14 cellular contexts compared by ENCODE assay signal in the genomic region with DNA sequence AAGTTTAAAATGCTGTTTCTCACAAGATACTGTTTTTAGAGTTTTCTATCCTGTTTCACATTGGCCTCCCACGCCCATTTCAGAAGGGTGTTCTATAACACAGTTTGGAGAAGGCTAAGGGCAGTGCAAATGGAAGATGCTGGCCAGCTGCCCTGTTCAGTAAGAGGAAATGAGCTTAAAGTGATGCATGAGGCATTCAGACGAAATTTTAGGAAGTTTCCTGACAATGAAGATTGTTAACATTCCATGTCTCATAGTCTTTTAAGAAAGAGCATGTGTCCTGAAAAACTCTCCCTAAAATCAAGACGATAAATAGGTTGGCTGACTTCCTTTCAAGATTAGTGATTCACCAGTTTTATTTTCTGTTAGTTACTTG.
DNase-seq lines count a peak whose midpoint lies in the region; ATAC-seq, FAIRE-seq and TF ChIP-seq lines count a peak whose summit lies in the region.
"Had no signal": no experiment of that assay in that cellular context is flagged by ENCODE, and none has a peak within 500 bp of the region (broad histone marks: within the 10 kb centered on the region; RNA-seq: fewer than 3 reads in every experiment).

No MANE protein-coding gene starts in this region.

- H4K91ac ChIP-seq in IMR-90 (ENCODE audit: insufficient read depth, low read depth, low read length) = no peak overlapping the region

- peak overlapping the region; percentile 17; the same call in 1 of the 2 replicates for H3K14ac ChIP-seq in IMR-90 (replicated peaks; ENCODE audit: low read depth, low read length)

- H3K18ac ChIP-seq in IMR-90 (ENCODE audit: low read depth, low read length) = no peak overlapping the region

- no peak overlapping the region for H4K5ac ChIP-seq in IMR-90 (ENCODE audit: low read depth, low read length)

- WGBS in IMR-90 (ENCODE audit: extremely low coverage in 2 of 2, insufficient read length in 1 of 2), 2 experiments = no CpG with 5 or more reads among the region's 3 CpGs
- 40% methylated on average over 3 of the region's 3 CpGs for WGBS in suprapubic skin

- H2BK20ac ChIP-seq in IMR-90 (ENCODE audit: low read depth, low read length) = 0 out of 2 replicates have a peak overlapping the region, but pooled peaks have one; percentile 39

- no peak overlapping the region; the same call in 1 of the 2 replicates for H3K4ac ChIP-seq in IMR-90 (ENCODE audit: low read depth, low read length)

- H3K4me1 ChIP-seq in IMR-90 (ENCODE audit: control insufficient read depth, insufficient read depth, low read length) (no peaks in the 10 kb centered on the region), keratinocyte (ENCODE audit: control insufficient read depth, extremely low read depth, insufficient read depth, low read length) (peaks cover 7% of the 10 kb centered on the region), suprapubic skin (peaks cover 5% of the 10 kb centered on the region)

- no peak for TF ChIP-seq EP300 in suprapubic skin (IDR thresholded peaks at IDR 0.05)

- H3K27ac ChIP-seq in IMR-90 (ENCODE audit: insufficient read depth, low read length) = no peak overlapping the region
- H3K27ac ChIP-seq in keratinocyte (ENCODE audit: control insufficient read depth, insufficient read depth, low read length) = no peak overlapping the region
- no peak overlapping the region for H3K27ac ChIP-seq in suprapubic skin
- H3K27ac ChIP-seq: SK-N-MC had no signal

- no peak for TF ChIP-seq RAD21 in IMR-90 (IDR thresholded peaks at IDR 0.05; ENCODE audit: low read length)

- H3K27me3 ChIP-seq in IMR-90 (ENCODE audit: control insufficient read depth, insufficient read depth, low read length) (no peaks in the 10 kb centered on the region), keratinocyte (ENCODE audit: control insufficient read depth, extremely low read depth, insufficient read depth, low read length) (no peaks in the 10 kb centered on the region), suprapubic skin (no peaks in the 10 kb centered on the region)
- H3K27me3 ChIP-seq: tibial nerve had no signal

- ATAC-seq in IMR-90 (ENCODE audit: low read depth) (peak; percentile 92), HG02884 (IDR thresholded peaks at IDR 0.05; ENCODE audit: unreplicated experiment) (no peak)
- no peak for ATAC-seq in effector memory CD8-positive, alpha-beta T cell (replicated peaks)
- ATAC-seq: natural killer cell treated with Interleukin-12 subunit alpha and Interleukin-12 subunit beta and Interleukin-15 and Interleukin-18, amount 100 ng/mL, for 72 hours had no signal

- TF ChIP-seq POLR2A in IMR-90 (IDR thresholded peaks at IDR 0.05; ENCODE audit: low read depth, low read length) = no peak
- TF ChIP-seq POLR2A in suprapubic skin (IDR thresholded peaks at IDR 0.05) = no peak

- no TSS peak for BruUV-seq in IMR-90 (replicated peaks; lab: Mats Ljungman, UMichigan)

- H4K8ac ChIP-seq in IMR-90 (ENCODE audit: low read depth in 2 of 2, low read length in 2 of 2) = no peak overlapping the region

- H3K36me3 ChIP-seq in IMR-90 (ENCODE audit: control insufficient read depth, insufficient read depth, low read length) (peaks cover 3% of the 10 kb centered on the region; the same call in 1 of the 2 replicates), keratinocyte (ENCODE audit: control insufficient read depth in 2 of 2, extremely low read depth in 1 of 2, insufficient read depth in 2 of 2, low read length in 2 of 2) (no peaks in the 10 kb centered on the region), suprapubic skin (peaks cover 3% of the 10 kb centered on the region)

- in situ Hi-C loops in IMR-90 (cut with MboI; ENCODE audit: low sequenced_read_pairs) = no loop called here

- H2AK9ac ChIP-seq in IMR-90 (replicated peaks; ENCODE audit: low read depth, low read length, poor library complexity) = peak overlapping the region; percentile 82

- intact Hi-C loops in IMR-90 (cut with micrococcal nuclease) = no loop called here

- H3K4me3 ChIP-seq in IMR-90 (ENCODE audit: insufficient read depth, low read depth, low read length) (no peak overlapping the region), cardiac fibroblast (replicated peaks in 1 of 2; ENCODE audit: low read depth in 2 of 2, low read length in 2 of 2) (no peak overlapping the region), keratinocyte (ENCODE audit: control insufficient read depth in 2 of 3, extremely low read depth in 1 of 3, insufficient read depth in 2 of 3, low read depth in 1 of 3, low read length in 3 of 3) (no peak overlapping the region), suprapubic skin (no peak overlapping the region)
- H3K4me3 ChIP-seq: SK-N-MC, tibial nerve had no signal

- TF ChIP-seq CTCF in AG09319 (IDR thresholded peaks at IDR 0.05; ENCODE audit: low read depth, low read length) (no peak), IMR-90 (conservative IDR thresholded peaks at IDR 0.05; ENCODE audit: low read depth, low read length) (no peak), cardiac fibroblast (IDR thresholded peaks at IDR 0.05; ENCODE audit: low read depth, low read length) (no peak), keratinocyte (optimal IDR thresholded peaks at IDR 0.05 in 1 of 3, IDR thresholded peaks at IDR 0.05 in 1 of 3, conservative IDR thresholded peaks at IDR 0.05 in 1 of 3; ENCODE audit: extremely low read depth in 1 of 3, insufficient read depth in 2 of 3, low read length in 3 of 3) (no peak), suprapubic skin (IDR thresholded peaks at IDR 0.05) (no peak)

- no peak overlapping the region for H2AK5ac ChIP-seq in IMR-90 (ENCODE audit: low read depth, low read length)

- H3K36me3 Mint-ChIP-seq in effector memory CD8-positive, alpha-beta T cell (ENCODE audit: insufficient read depth) = no peaks in the 10 kb centered on the region
- H3K36me3 Mint-ChIP-seq: natural killer cell treated with Interleukin-12 subunit alpha and Interleukin-12 subunit beta and Interleukin-15 and Interleukin-18, amount 100 ng/mL, for 72 hours had no signal

- peak overlapping the region; percentile 81 for H2AFZ ChIP-seq in IMR-90 (replicated peaks; ENCODE audit: low read length, poor library complexity)
- peak overlapping the region; percentile 3 for H2AFZ ChIP-seq in keratinocyte (ENCODE audit: control insufficient read depth, low read length)

- H3K23ac ChIP-seq in IMR-90 (ENCODE audit: low read depth, low read length) = no peak overlapping the region

- H2BK5ac ChIP-seq in IMR-90 (ENCODE audit: low read depth, low read length, poor library complexity, severe bottlenecking) = peak overlapping the region; percentile 4

- DNase-seq in AG09319 (ENCODE audit: extremely low read depth, low read depth) (peak; percentile 52), IMR-90 (peak; percentile 88), cardiac fibroblast (ENCODE audit: low read depth in 2 of 2) (peak; percentile 91 to 95), keratinocyte (ENCODE audit: low read depth, low spot score) (peak; percentile 13), suprapubic skin (ENCODE audit: low spot score in 2 of 2) (no peak), NK-92 (lab: John Stamatoyannopoulos, UW; ENCODE audit: unreplicated experiment) (no peak)
- no peak for DNase-seq in effector memory CD8-positive, alpha-beta T cell
- DNase-seq: COR-L47, head of caudate nucleus, NCI-H1930 had no signal

- POLR2A ChIA-PET in IMR-90 (lab: Charles Lee; ENCODE audit: unreplicated experiment) = no interaction called here

- peaks cover 4% of the 10 kb centered on the region; the same call in 1 of the 2 replicates for H3K9me1 ChIP-seq in IMR-90 (ENCODE audit: insufficient read depth, low read length)
- no peaks in the 10 kb centered on the region for H3K9me1 ChIP-seq in keratinocyte (ENCODE audit: control insufficient read depth, extremely low read depth, insufficient read depth, low read length)

- H3K27ac Mint-ChIP-seq in effector memory CD8-positive, alpha-beta T cell = no peak overlapping the region
- H3K27ac Mint-ChIP-seq: natural killer cell treated with Interleukin-12 subunit alpha and Interleukin-12 subunit beta and Interleukin-15 and Interleukin-18, amount 100 ng/mL, for 72 hours had no signal

- no peaks in the 10 kb centered on the region for H3K9me3 Mint-ChIP-seq in effector memory CD8-positive, alpha-beta T cell
- H3K9me3 Mint-ChIP-seq: natural killer cell treated with Interleukin-12 subunit alpha and Interleukin-12 subunit beta and Interleukin-15 and Interleukin-18, amount 100 ng/mL, for 72 hours had no signal

- CTCF ChIA-PET in IMR-90 (lab: Yijun Ruan, JAX) = interaction anchor here (1.6 kb wide), 1 partner anchor 23 kb away, joined by 3 read pairs; no protein-coding TSS in a partner anchor

- H3K27me3 Mint-ChIP-seq in effector memory CD8-positive, alpha-beta T cell = no peaks in the 10 kb centered on the region
- H3K27me3 Mint-ChIP-seq: natural killer cell treated with Interleukin-12 subunit alpha and Interleukin-12 subunit beta and Interleukin-15 and Interleukin-18, amount 100 ng/mL, for 72 hours had no signal

- no peaks in the 10 kb centered on the region for H3K9me3 ChIP-seq in IMR-90 (ENCODE audit: control insufficient read depth, insufficient read depth, low read length)
- H3K9me3 ChIP-seq in keratinocyte (ENCODE audit: control insufficient read depth, low read depth, low read length) = no peaks in the 10 kb centered on the region
- no peaks in the 10 kb centered on the region for H3K9me3 ChIP-seq in suprapubic skin
- H3K9me3 ChIP-seq: tibial nerve had no signal

- H4K20me1 ChIP-seq in IMR-90 (ENCODE audit: insufficient read depth, low read length) (no peaks in the 10 kb centered on the region), keratinocyte (ENCODE audit: control insufficient read depth, extremely low read depth, insufficient read depth, low read length) (no peaks in the 10 kb centered on the region)

- no peaks in the 10 kb centered on the region for H3K79me2 ChIP-seq in keratinocyte (ENCODE audit: control insufficient read depth, insufficient read depth, low read length)

- no peak overlapping the region for H2BK15ac ChIP-seq in IMR-90 (ENCODE audit: low read depth, low read length)

- no peak overlapping the region for H3K56ac ChIP-seq in IMR-90 (ENCODE audit: extremely low read depth, insufficient read depth, low read length)

- peak overlapping the region; percentile 38; the same call in 1 of the 2 replicates for H2BK120ac ChIP-seq in IMR-90 (ENCODE audit: low read depth, low read length)

- peak; percentile 67 for FAIRE-seq in keratinocyte (lab: Jason Lieb, UNC)

- H3K4me3 Mint-ChIP-seq in effector memory CD8-positive, alpha-beta T cell = no peak overlapping the region
- H3K4me3 Mint-ChIP-seq: natural killer cell treated with Interleukin-12 subunit alpha and Interleukin-12 subunit beta and Interleukin-15 and Interleukin-18, amount 100 ng/mL, for 72 hours had no signal

- H3K4me1 Mint-ChIP-seq in effector memory CD8-positive, alpha-beta T cell (ENCODE audit: low read depth in 2 of 2) = no peaks in the 10 kb centered on the region

- 0 out of 2 replicates have a peak overlapping the region, but pooled peaks have one; percentile 0 for H3K4me2 ChIP-seq in IMR-90 (ENCODE audit: low read depth, low read length)
- no peak overlapping the region for H3K4me2 ChIP-seq in keratinocyte (ENCODE audit: control insufficient read depth, extremely low read depth, insufficient read depth, low read depth, low read length)

- H3K9ac ChIP-seq in IMR-90 (ENCODE audit: low read depth, low read length) (no peak overlapping the region), keratinocyte (ENCODE audit: control insufficient read depth, extremely low read depth, insufficient read depth, low read length) (no peak overlapping the region)

- dilution Hi-C loops in IMR-90 (cut with HindIII; ENCODE audit: low sequenced_read_pairs, unreplicated experiment) (no loop called here), keratinocyte (cut with MboI; ENCODE audit: extremely low pct_ligation_motif_present, low sequenced_read_pairs) (no loop called here)

- H3K79me1 ChIP-seq in IMR-90 (ENCODE audit: low read depth in 1 of 2, low read length in 2 of 2) = no peaks in the 10 kb centered on the region

Comparison
In these comparisons a context has a peak if more than half of its experiments do, and no peak if none do; other contexts are left out.
1. DNase-seq: peak in AG09319 (single experiment), IMR-90 (single experiment), cardiac fibroblast (2 of 2) and keratinocyte (single experiment); none in suprapubic skin (0 of 2), effector memory CD8-positive, alpha-beta T cell (0 of 3) and NK-92 (single experiment).